1 cellular context compared by ENCODE assay signal in the genomic region with DNA sequence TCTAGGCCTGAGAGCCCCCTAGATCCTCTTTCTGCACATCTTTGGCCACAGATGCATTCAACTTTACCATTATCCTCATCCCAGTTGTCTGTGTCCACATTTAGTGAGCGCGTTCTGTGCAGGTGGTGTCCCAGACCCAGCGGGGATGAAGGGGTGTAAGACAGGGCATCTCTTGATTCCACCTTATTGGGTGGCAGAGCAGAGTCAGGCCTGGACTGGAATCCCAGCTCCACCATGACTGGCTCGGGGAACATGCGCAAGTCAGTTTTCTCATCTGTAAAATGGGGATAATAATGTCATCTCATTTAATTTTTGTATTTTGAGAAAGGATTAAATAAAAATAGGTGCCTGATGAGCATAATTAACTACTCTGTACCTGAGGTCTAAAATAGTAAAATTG.
TF ChIP-seq lines count a peak whose summit lies in the region.

No MANE protein-coding gene starts in this region.

TF ChIP-seq in IMR-90, 13 proteins besides CTCF, POLR2A, EP300 and RAD21:
- TF ChIP-seq RCOR1 (IDR thresholded peaks at IDR 0.05; ENCODE audit: insufficient replicate concordance, low read length) (no peak), NFE2L2 (IDR thresholded peaks at IDR 0.05; ENCODE audit: low read depth, low read length) (no peak), BHLHE40 (IDR thresholded peaks at IDR 0.05; ENCODE audit: low read depth, low read length) (no peak), MAFK (IDR thresholded peaks at IDR 0.05; ENCODE audit: low read depth, low read length) (no peak), MXI1 (IDR thresholded peaks at IDR 0.05; ENCODE audit: borderline replicate concordance, low read depth, low read length) (no peak), CHD1 (IDR thresholded peaks at IDR 0.05; ENCODE audit: low read depth, low read length) (no peak), MAZ (IDR thresholded peaks at IDR 0.05; ENCODE audit: borderline replicate concordance, low read depth, low read length) (no peak), ELK1 (IDR thresholded peaks at IDR 0.05; ENCODE audit: borderline replicate concordance, low read depth, low read length) (no peak)
